Comparison of ENCODE assay signal across 14 cellular contexts in genomic region chr1:108503062-108503740, GRCh38. TPM values are rescaled to one million over a fixed set of nuclear protein-coding genes. Genes with fewer than 3 reads are reported as not detected.
DNase-seq lines count a peak whose midpoint lies in the region; ATAC-seq and TF ChIP-seq lines count a peak whose summit lies in the region.
"Had no signal": no experiment of that assay in that cellular context is flagged by ENCODE, and none has a peak within 500 bp of the region (broad histone marks: within the 10 kb centered on the region; RNA-seq: fewer than 3 reads in every experiment).

No MANE protein-coding gene starts in this region.

- BruUV-seq in HCT116 (replicated peaks; lab: Mats Ljungman, UMichigan): no TSS peak

- TF ChIP-seq CTCF in HCT116 (IDR thresholded peaks at IDR 0.05 in 2 of 3, conservative IDR thresholded peaks at IDR 0.05 in 1 of 3; ENCODE audit: borderline replicate concordance in 1 of 3, insufficient read depth in 1 of 3, low read depth in 2 of 3, low read length in 2 of 3) (no peak), WTC11 (IDR thresholded peaks at IDR 0.05) (no peak)

- H3K4me1 ChIP-seq in ACC112 (ENCODE audit: control insufficient read depth, insufficient read depth, low read length, unreplicated experiment) (peaks cover 14% of the 10 kb centered on the region), HCT116 (ENCODE audit: control insufficient read depth in 1 of 2, insufficient read depth in 2 of 2, low read length in 2 of 2) (peaks cover 4 to 14% of the 10 kb centered on the region in 2 experiments; a peak in 3 of 4 replicates)
- H3K4me1 ChIP-seq: lower lobe of right lung, vagina had no signal

- H3K9me3 ChIP-seq in HCT116 (ENCODE audit: control insufficient read depth in 1 of 2, insufficient read depth in 1 of 2, low read depth in 1 of 2, low read length in 2 of 2): no peaks in the 10 kb centered on the region
- H3K9me3 ChIP-seq: BLaER1 treated with 17β-estradiol and CSF1 and Interleukin-3, amounts not matched to agents 10 nM and 100 nM; lower lobe of right lung; vagina had no signal

- CTCF ChIA-PET in HCT116 (lab: Charles Lee) (interaction anchor here (1.3 kb wide), 1 partner anchor 9 kb away, joined by 4 read pairs; no protein-coding TSS in a partner anchor), WTC11 (lab: Charles Lee) (interaction anchor here (0.6 kb wide), 1 partner anchor 140 kb away, joined by 5 read pairs; no protein-coding TSS in a partner anchor)

- H3K4me1 Mint-ChIP-seq in WTC11: peaks cover 13% of the 10 kb centered on the region
- H3K4me1 Mint-ChIP-seq in activated T-cell treated with anti-CD3 and anti-CD28 coated beads, Interleukin-2, amount 50 U/mL, for 24 hours (ENCODE audit: low read depth): no peaks in the 10 kb centered on the region

- H2AFZ ChIP-seq in ACC112 (ENCODE audit: low read length, unreplicated experiment) (peak overlapping the region; percentile 81), HCT116 (ENCODE audit: low read depth, low read length, poor library complexity, severe bottlenecking) (peak overlapping the region; percentile 35)

- H3K9me3 Mint-ChIP-seq in WTC11: peaks cover 10% of the 10 kb centered on the region
- no peaks in the 10 kb centered on the region for H3K9me3 Mint-ChIP-seq in activated T-cell treated with anti-CD3 and anti-CD28 coated beads, Interleukin-2, amount 50 U/mL, for 24 hours

- POLR2A ChIA-PET in HCT116 (lab: Charles Lee) (no interaction called here), WTC11 (lab: Charles Lee) (no interaction called here)

- intact Hi-C loops in HCT116 (cut with micrococcal nuclease): no loop called here

- no peaks in the 10 kb centered on the region; the same call in 1 of the 2 replicates for H3K36me3 Mint-ChIP-seq in WTC11
- H3K36me3 Mint-ChIP-seq in activated T-cell treated with anti-CD3 and anti-CD28 coated beads, Interleukin-2, amount 50 U/mL, for 24 hours (ENCODE audit: low read depth): no peaks in the 10 kb centered on the region

- ATAC-seq in HCT116 (peak; percentile 67; the same call in 1 of the 2 replicates), WTC11 (peak; percentile 84), GM18870 (IDR thresholded peaks at IDR 0.05; ENCODE audit: unreplicated experiment) (no peak)

- no peak for DNase-seq in HCT116 (ENCODE audit: low read depth, low spot score)
- no peak for DNase-seq in WTC11 (ENCODE audit: low spot score)
- peak; percentile 28 for DNase-seq in iPS DF 4.7 (ENCODE audit: extremely low read depth, low spot score)
- DNase-seq in activated T-cell treated with anti-CD3 and anti-CD28 coated beads, Interleukin-2, amount 50 U/mL, for 24 hours: no peak
- no peak for DNase-seq in stimulated activated CD4-positive, alpha-beta T cell treated with anti-CD3 and anti-CD28 coated beads, Interleukin-2, amount 100 ng/mL, for 48 hours
- no peak for DNase-seq in activated naive CD4-positive, alpha-beta T cell treated with Interleukin-2 at 50 U/mL for 16 hours
- DNase-seq: effector CD4-positive, alpha-beta T cell; Kasumi-1; lower lobe of right lung; NCI-H748 treated with DMSO at 0.1 percent for 48 hours had no signal

- no peaks in the 10 kb centered on the region for H3K9me2 ChIP-seq in HCT116 (ENCODE audit: insufficient read depth)

- no peaks in the 10 kb centered on the region for H3K27me3 Mint-ChIP-seq in WTC11 (ENCODE audit: low read depth)
- H3K27me3 Mint-ChIP-seq in activated T-cell treated with anti-CD3 and anti-CD28 coated beads, Interleukin-2, amount 50 U/mL, for 24 hours: peaks cover 42% of the 10 kb centered on the region

- H3K4me3 ChIP-seq in ACC112 (ENCODE audit: low read depth, low read length) (peak overlapping the region; percentile 36; the same call in 1 of the 2 replicates), HCT116 (replicated peaks in 1 of 2; ENCODE audit: low read depth in 1 of 2, low read length in 2 of 2) (0 out of 4 replicates have a peak overlapping the region, but pooled peaks of 1 of the 2 experiments have one; percentile 12)
- H3K4me3 ChIP-seq: BLaER1 treated with 17β-estradiol and CSF1 and Interleukin-3, amounts not matched to agents 10 nM and 100 nM; lower lobe of right lung; vagina had no signal

- peak overlapping the region; percentile 54 for H3K4me2 ChIP-seq in HCT116 (ENCODE audit: low read length)
- H3K4me2 ChIP-seq: BLaER1 treated with 17β-estradiol and CSF1 and Interleukin-3, amounts not matched to agents 10 nM and 100 nM had no signal

- H3K79me2 ChIP-seq in ACC112 (ENCODE audit: control insufficient read depth, insufficient read depth, low read length, unreplicated experiment) (no peaks in the 10 kb centered on the region), HCT116 (ENCODE audit: insufficient read depth, low read length) (no peaks in the 10 kb centered on the region)

- no peak for TF ChIP-seq POLR2A in HCT116 (IDR thresholded peaks at IDR 0.05; ENCODE audit: borderline replicate concordance, extremely low read depth, insufficient read depth, insufficient read length)

- H3K27ac Mint-ChIP-seq in WTC11: peak overlapping the region; percentile 83; the same call in 1 of the 2 replicates
- H3K27ac Mint-ChIP-seq in activated T-cell treated with anti-CD3 and anti-CD28 coated beads, Interleukin-2, amount 50 U/mL, for 24 hours: no peak overlapping the region

- no peak overlapping the region for H3K9ac ChIP-seq in HCT116 (ENCODE audit: low read length)
- H3K9ac ChIP-seq: BLaER1 treated with 17β-estradiol and CSF1 and Interleukin-3, amounts not matched to agents 10 nM and 100 nM had no signal

- H3K36me3 ChIP-seq in ACC112 (ENCODE audit: insufficient read depth, low read length): no peaks in the 10 kb centered on the region
- no peaks in the 10 kb centered on the region for H3K36me3 ChIP-seq in HCT116 (ENCODE audit: control insufficient read depth in 1 of 2, insufficient read depth in 2 of 2, low read length in 2 of 2)
- H3K36me3 ChIP-seq: BLaER1 treated with 17β-estradiol and CSF1 and Interleukin-3, amounts not matched to agents 10 nM and 100 nM; lower lobe of right lung; vagina had no signal

- RAD21 ChIA-PET in HCT116 (lab: Charles Lee; ENCODE audit: low non-redundant PET in 1 of 2, low total read pairs in 2 of 2, uncharacterized antibody in 2 of 2, unreplicated experiment in 2 of 2): no interaction called here

- TF ChIP-seq RAD21 in HCT116 (IDR thresholded peaks at IDR 0.05; ENCODE audit: low read depth): no peak

- H3K4me3 Mint-ChIP-seq in WTC11: no peak overlapping the region
- H3K4me3 Mint-ChIP-seq in activated T-cell treated with anti-CD3 and anti-CD28 coated beads, Interleukin-2, amount 50 U/mL, for 24 hours: no peak overlapping the region

- peak overlapping the region; percentile 75 for H3K27ac ChIP-seq in ACC112 (ENCODE audit: low read depth, low read length)
- no peak overlapping the region for H3K27ac ChIP-seq in HCT116 (ENCODE audit: low read depth, low read length)
- H3K27ac ChIP-seq: BLaER1 treated with 17β-estradiol and CSF1 and Interleukin-3, amounts not matched to agents 10 nM and 100 nM; lower lobe of right lung; vagina had no signal

- H3K27me3 ChIP-seq in ACC112 (ENCODE audit: insufficient read depth, low read length) (no peaks in the 10 kb centered on the region), HCT116 (ENCODE audit: insufficient read depth, low read length) (no peaks in the 10 kb centered on the region)
- H3K27me3 ChIP-seq: vagina had no signal

- no peaks in the 10 kb centered on the region for H4K20me1 ChIP-seq in HCT116 (ENCODE audit: insufficient read depth)
- H4K20me1 ChIP-seq: BLaER1 treated with 17β-estradiol and CSF1 and Interleukin-3, amounts not matched to agents 10 nM and 100 nM had no signal

TF ChIP-seq in HCT116, 20 proteins besides CTCF, POLR2A, EP300 and RAD21:
- TF ChIP-seq ZFX (IDR thresholded peaks at IDR 0.05) (no peak), EZH2phosphoT487 (IDR thresholded peaks at IDR 0.05; ENCODE audit: borderline replicate concordance) (no peak), SP1 (IDR thresholded peaks at IDR 0.05; ENCODE audit: low read depth) (no peak)

TF ChIP-seq in WTC11, 78 proteins besides CTCF, POLR2A, EP300 and RAD21:
- no peak for TF ChIP-seq FOXP1 (CRISPR knock-in tag; IDR thresholded peaks at IDR 0.05; ENCODE audit: borderline replicate concordance)
- TF ChIP-seq, protein P1, sequence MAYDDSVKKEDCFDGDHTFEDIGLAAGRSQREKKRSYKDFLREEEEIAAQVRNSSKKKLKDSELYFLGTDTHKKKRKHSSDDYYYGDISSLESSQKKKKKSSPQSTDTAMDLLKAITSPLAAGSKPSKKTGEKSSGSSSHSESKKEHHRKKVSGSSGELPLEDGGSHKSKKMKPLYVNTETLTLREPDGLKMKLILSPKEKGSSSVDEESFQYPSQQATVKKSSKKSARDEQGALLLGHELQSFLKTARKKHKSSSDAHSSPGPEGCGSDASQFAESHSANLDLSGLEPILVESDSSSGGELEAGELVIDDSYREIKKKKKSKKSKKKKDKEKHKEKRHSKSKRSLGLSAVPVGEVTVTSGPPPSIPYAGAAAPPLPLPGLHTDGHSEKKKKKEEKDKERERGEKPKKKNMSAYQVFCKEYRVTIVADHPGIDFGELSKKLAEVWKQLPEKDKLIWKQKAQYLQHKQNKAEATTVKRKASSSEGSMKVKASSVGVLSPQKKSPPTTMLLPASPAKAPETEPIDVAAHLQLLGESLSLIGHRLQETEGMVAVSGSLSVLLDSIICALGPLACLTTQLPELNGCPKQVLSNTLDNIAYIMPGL (CRISPR knock-in tag; IDR thresholded peaks at IDR 0.05): no peak
- TF ChIP-seq ZNF416 (CRISPR knock-in tag; IDR thresholded peaks at IDR 0.05): no peak
- no peak for TF ChIP-seq ZMAT4 (CRISPR knock-in tag; IDR thresholded peaks at IDR 0.05)
- TF ChIP-seq TEAD4 (CRISPR knock-in tag; IDR thresholded peaks at IDR 0.05): no peak; the same call in 1 of the 2 replicates
- no peak for TF ChIP-seq ZNF263 (CRISPR knock-in tag; IDR thresholded peaks at IDR 0.05; ENCODE audit: low read depth)

RNA-seq across cellular contexts. Expression of gene NBPF6, which starts 53.1 kb away (rescaled TPM):
- total RNA-seq in HCT116 (2021; ENCODE audit: unreplicated experiment): not detected
- not detected in 2 replicates for polyA plus RNA-seq in HCT116 (2012)
- total RNA-seq in WTC11 (2021): not detected in 3 replicates
- total RNA-seq: lower lobe of right lung, vagina had no signal

RNA-seq across cellular contexts. Expression of gene EEIG2, which starts 56.7 kb away (rescaled TPM):
- total RNA-seq in HCT116 (2021; ENCODE audit: unreplicated experiment) (16.0 TPM), WTC11 (2021) (43.1 to 65.7 TPM (median 45.0 TPM) in 3 replicates)
- 3.1 and 4.0 TPM in 2 replicates for polyA plus RNA-seq in HCT116 (2012)
